17 cellular contexts compared by ENCODE assay signal in genomic region chr1:170332801-170333200, GRCh38.
DNase-seq lines count a peak whose midpoint lies in the region; FAIRE-seq and TF ChIP-seq lines count a peak whose summit lies in the region.
"Had no signal": no experiment of that assay in that cellular context is flagged by ENCODE, and none has a peak within 500 bp of the region (broad histone marks: within the 10 kb centered on the region; RNA-seq: fewer than 3 reads in every experiment).

No MANE protein-coding gene starts in this region.

- TF ChIP-seq CTCF in D721Med (IDR thresholded peaks at IDR 0.05; ENCODE audit: insufficient read depth, missing control alignments) (no peak), retinal pigment epithelial cell (conservative IDR thresholded peaks at IDR 0.05; ENCODE audit: low read depth, low read length) (no peak)

- no peak overlapping the region for H3K4me3 ChIP-seq in retinal pigment epithelial cell (ENCODE audit: low read length)
- H3K4me3 ChIP-seq: A549; BLaER1 treated with 17β-estradiol and CSF1 and Interleukin-3, amounts not matched to agents 10 nM and 100 nM had no signal

- FAIRE-seq in D721Med (lab: Jason Lieb, UNC): peak; percentile 83
- FAIRE-seq: A549, G401.6, GM12891, GM19239 had no signal

- DNase-seq in D721Med (ENCODE audit: insufficient read length, low spot score) (no peak), SK-MEL-5 (ENCODE audit: low read depth, low spot score) (peak; percentile 36), retinal pigment epithelial cell (ENCODE audit: low read depth) (peak; percentile 51), epidermal melanocyte (ENCODE audit: insufficient read length, low spot score) (no peak), C1 segment of cervical spinal cord (lab: John Stamatoyannopoulos, UW) (no peak)
- DNase-seq: AML-193; CD4-positive, alpha-beta memory T cell; CD4-positive, CD25-positive, alpha-beta regulatory T cell; CD8-positive, alpha-beta memory T cell; COR-L47; DMS79 treated with DMSO at 0.1 percent for 48 hours; GF-D8 had no signal

- in situ Hi-C loops in SK-MEL-5 (cut with HindIII; ENCODE audit: low pct_unique_long_range_greater_than_20kb, low sequenced_read_pairs): no loop called here

Comparison
In these comparisons a context has a peak if more than half of its experiments do, and no peak if none do; other contexts are left out.
1. DNase-seq: peak in SK-MEL-5 (single experiment) and retinal pigment epithelial cell (single experiment); none in D721Med (single experiment), epidermal melanocyte (single experiment) and C1 segment of cervical spinal cord (0 of 14).